ENCODE assay signal across 18 cellular contexts in the genomic region with DNA sequence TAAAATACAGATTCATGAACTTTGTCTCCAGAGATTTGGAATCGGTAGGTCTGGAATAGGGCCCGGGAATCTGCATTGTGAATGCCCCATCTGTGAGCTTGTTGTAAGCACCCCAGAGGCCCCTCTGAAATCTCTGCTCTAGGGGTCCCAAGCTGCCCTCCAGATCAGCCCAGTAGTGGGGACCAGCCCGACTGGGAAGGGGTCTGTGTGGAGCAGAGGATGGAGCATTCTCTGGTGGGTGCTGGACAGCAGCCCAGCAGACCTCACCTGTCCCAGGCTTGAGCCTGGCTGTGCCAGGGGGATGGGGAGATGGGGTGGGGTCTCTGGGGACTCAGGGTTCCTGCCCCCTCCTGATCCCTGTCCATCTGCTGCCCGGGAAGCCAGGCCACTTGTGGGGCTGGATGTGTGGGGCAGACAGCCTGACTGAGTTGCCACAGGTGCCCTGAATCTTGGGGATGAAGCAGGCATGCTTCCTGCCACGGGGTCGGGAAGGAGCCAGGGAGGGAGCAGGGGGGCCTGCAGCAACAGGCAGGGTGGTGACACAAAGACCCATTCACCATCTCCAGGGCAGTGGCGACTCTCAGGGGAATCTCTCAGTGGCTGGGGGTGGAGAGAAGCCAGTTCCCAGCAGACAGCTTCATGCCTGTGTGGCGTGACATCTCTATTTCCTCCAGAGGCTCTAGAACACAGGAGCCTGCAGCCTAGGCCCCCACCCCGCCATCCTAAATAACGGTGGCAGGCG.
"Had no signal": no experiment of that assay in that cellular context is flagged by ENCODE, and none has a peak within 500 bp of the region (broad histone marks: within the 10 kb centered on the region; RNA-seq: fewer than 3 reads in every experiment).

No MANE protein-coding gene starts in this region.

- H3K36me3 Mint-ChIP-seq: neural progenitor cell had no signal

- H3K27ac Mint-ChIP-seq: activated CD4-positive, alpha-beta T cell treated with anti-CD3 and anti-CD28 coated beads, Interleukin-2, amount 10 ng/mL, durations not matched to agents 7 days and 5 days; effector memory CD8-positive, alpha-beta T cell; T-helper 17 cell had no signal

- H3K36me3 ChIP-seq: breast epithelium, gastrocnemius medialis, heart left ventricle, lower lobe of right lung, neural progenitor cell, pancreas, tibial nerve, vagina had no signal

- H3K4me1 ChIP-seq: breast epithelium, lower lobe of right lung, pancreas, vagina had no signal

- H3K4me3 ChIP-seq: breast epithelium, gastrocnemius medialis, heart left ventricle, lower lobe of right lung, neural progenitor cell, pancreas, tibial nerve, vagina had no signal

- H3K4me2 ChIP-seq: neural progenitor cell had no signal

- ATAC-seq: effector memory CD8-positive, alpha-beta T cell; gastrocnemius medialis; heart left ventricle; left cardiac atrium; lower lobe of right lung; pancreas; T-helper 17 cell had no signal

- H3K27me3 ChIP-seq: neural progenitor cell, pancreas, tibial nerve, vagina had no signal

- H2AFZ ChIP-seq: neural progenitor cell had no signal

- H3K4me1 Mint-ChIP-seq: activated CD4-positive, alpha-beta T cell treated with anti-CD3 and anti-CD28 coated beads, Interleukin-2, amount 10 ng/mL, durations not matched to agents 7 days and 5 days had no signal

- H3K9me3 Mint-ChIP-seq: activated CD4-positive, alpha-beta T cell treated with anti-CD3 and anti-CD28 coated beads, Interleukin-2, amount 10 ng/mL, durations not matched to agents 7 days and 5 days; effector memory CD8-positive, alpha-beta T cell had no signal

- DNase-seq: activated CD4-positive, alpha-beta T cell treated with anti-CD3 and anti-CD28 coated beads, Interleukin-2, amount 10 ng/mL, durations not matched to agents 7 days and 5 days; activated CD8-positive, alpha-beta memory T cell treated with anti-CD3 and anti-CD28 coated beads, Interleukin-2, amount 50 U/mL, for 48 hours; activated naive CD4-positive, alpha-beta T cell treated with Interleukin-2 at 50 U/mL for 16 hours; dermis blood vessel endothelial cell; effector memory CD8-positive, alpha-beta T cell; gastrocnemius medialis; left cardiac atrium; lower lobe of right lung; pancreas; stimulated activated CD4-positive, alpha-beta T cell treated with anti-CD3 and anti-CD28 coated beads, Interleukin-2, amount 100 ng/mL, for 48 hours; stimulated activated naive CD4-positive, alpha-beta T cell; T-helper 17 cell had no signal

- H3K27ac ChIP-seq: breast epithelium, epithelial cell of prostate, gastrocnemius medialis, heart left ventricle, lower lobe of right lung, neural progenitor cell, pancreas, tibial nerve, vagina had no signal

- H3K4me3 Mint-ChIP-seq: activated CD4-positive, alpha-beta T cell treated with anti-CD3 and anti-CD28 coated beads, Interleukin-2, amount 10 ng/mL, durations not matched to agents 7 days and 5 days; effector memory CD8-positive, alpha-beta T cell; neural progenitor cell; T-helper 17 cell had no signal

- H3K9me3 ChIP-seq: breast epithelium, gastrocnemius medialis, heart left ventricle, lower lobe of right lung, pancreas, tibial nerve, vagina had no signal
